In genomic region chr7:99976626-99977025, GRCh38 we compare ENCODE assay signal across 2 cellular contexts.
TF ChIP-seq lines count a peak whose summit lies in the region.

No MANE protein-coding gene starts in this region.

TF ChIP-seq in WTC11, 78 proteins besides CTCF, POLR2A, EP300 and RAD21:
- TF ChIP-seq JUN (CRISPR knock-in tag; IDR thresholded peaks at IDR 0.05) (no peak), GABPB1 (CRISPR knock-in tag; IDR thresholded peaks at IDR 0.05) (0 out of 2 replicates have a peak, but pooled peaks have one; percentile 38)

TF ChIP-seq in HepG2, 621 proteins besides CTCF, POLR2A, EP300 and RAD21:
- TF ChIP-seq MAX (IDR thresholded peaks at IDR 0.05), result peak; percentile 14; the same call in 1 of the 2 replicates
- no peak for TF ChIP-seq ZFP82 (CRISPR knock-in tag; IDR thresholded peaks at IDR 0.05; ENCODE audit: borderline replicate concordance)
- TF ChIP-seq ZBED4 (CRISPR knock-in tag; IDR thresholded peaks at IDR 0.05; ENCODE audit: borderline replicate concordance), result no peak
- TF ChIP-seq, protein P1, sequence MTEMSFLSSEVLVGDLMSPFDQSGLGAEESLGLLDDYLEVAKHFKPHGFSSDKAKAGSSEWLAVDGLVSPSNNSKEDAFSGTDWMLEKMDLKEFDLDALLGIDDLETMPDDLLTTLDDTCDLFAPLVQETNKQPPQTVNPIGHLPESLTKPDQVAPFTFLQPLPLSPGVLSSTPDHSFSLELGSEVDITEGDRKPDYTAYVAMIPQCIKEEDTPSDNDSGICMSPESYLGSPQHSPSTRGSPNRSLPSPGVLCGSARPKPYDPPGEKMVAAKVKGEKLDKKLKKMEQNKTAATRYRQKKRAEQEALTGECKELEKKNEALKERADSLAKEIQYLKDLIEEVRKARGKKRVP (CRISPR knock-in tag; IDR thresholded peaks at IDR 0.05), result peak in 1 of 2 experiments; percentile 65; a peak in 1 of 4 replicates
- TF ChIP-seq ZNF770 (CRISPR knock-in tag; IDR thresholded peaks at IDR 0.05), result peak; percentile 3; the same call in 1 of the 2 replicates
- no peak for TF ChIP-seq ATRX (CRISPR knock-in tag; IDR thresholded peaks at IDR 0.05; ENCODE audit: borderline replicate concordance)
- no peak for TF ChIP-seq POGZ (CRISPR knock-in tag; IDR thresholded peaks at IDR 0.05)
- peak; percentile 87 for TF ChIP-seq FOSL2 (CRISPR knock-in tag; IDR thresholded peaks at IDR 0.05)
- peak; percentile 1; the same call in 1 of the 2 replicates for TF ChIP-seq IKZF5 (CRISPR knock-in tag; IDR thresholded peaks at IDR 0.05)
- no peak for TF ChIP-seq ARNT2 (CRISPR knock-in tag; IDR thresholded peaks at IDR 0.05; ENCODE audit: low read depth)
- TF ChIP-seq NCOA1 (CRISPR knock-in tag; IDR thresholded peaks at IDR 0.05), result no peak
- 0 out of 2 replicates have a peak, but pooled peaks have one; percentile 18 for TF ChIP-seq CREM (IDR thresholded peaks at IDR 0.05)
- no peak for TF ChIP-seq CREM (CRISPR knock-in tag; IDR thresholded peaks at IDR 0.05)
TF ChIP-seq in HepG2: peak in this region for 6.
